Comparison of ENCODE assay signal across 15 cellular contexts in genomic region chrX:153774576-153775292, GRCh38. TPM values are rescaled to one million over a fixed set of nuclear protein-coding genes. Genes with fewer than 3 reads are reported as not detected.
"Had no signal": no experiment of that assay in that cellular context is flagged by ENCODE, and none has a peak within 500 bp of the region (broad histone marks: within the 10 kb centered on the region; RNA-seq: fewer than 3 reads in every experiment).

No MANE protein-coding gene starts in this region.

- H3K4me3 Mint-ChIP-seq: activated CD4-positive, alpha-beta memory T cell treated with anti-CD3 and anti-CD28 coated beads, Interleukin-2, amount 10 ng/mL, durations not matched to agents 7 days and 5 days; activated T-helper 1 cell treated with anti-CD3 and anti-CD28 coated beads, Interleukin-12 subunit alpha, Interleukin-12 subunit beta, Interleukin-2, Interleukin-4 antibody, amounts not matched to agents 30 ng/mL and 10 ng/mL and 1 ng/mL, durations not matched to agents 14 hours and 24 hours and 36 hours; brain; T-cell had no signal

- H3K27me3 Mint-ChIP-seq: brain, progenitor cell of endocrine pancreas had no signal

- DNase-seq: activated CD4-positive, alpha-beta memory T cell treated with anti-CD3 and anti-CD28 coated beads, Interleukin-2, amount 10 ng/mL, durations not matched to agents 7 days and 5 days; activated CD4-positive, alpha-beta T cell treated with anti-CD3 and anti-CD28 coated beads for 1 hour; activated CD8-positive, alpha-beta memory T cell treated with anti-CD3 and anti-CD28 coated beads, Interleukin-2, amount 50 U/mL, for 48 hours; amniotic stem cell; stimulated activated CD4-positive, alpha-beta T cell treated with anti-CD3 and anti-CD28 coated beads, Interleukin-12 subunit alpha, Interleukin-12 subunit beta, amount 100 ng/mL, for 4 hours; stimulated activated naive CD4-positive, alpha-beta T cell; T1000; trophoblast cell had no signal

- ATAC-seq: esophagus mucosa, sciatic nerve, T-cell had no signal

- H3K9me3 ChIP-seq: neutrophil had no signal

- H3K36me3 Mint-ChIP-seq: T-cell had no signal

- H3K27ac ChIP-seq: neutrophil had no signal

- H3K9me3 Mint-ChIP-seq: activated CD4-positive, alpha-beta memory T cell treated with anti-CD3 and anti-CD28 coated beads, Interleukin-2, amount 10 ng/mL, durations not matched to agents 7 days and 5 days; activated T-helper 1 cell treated with anti-CD3 and anti-CD28 coated beads, Interleukin-12 subunit alpha, Interleukin-12 subunit beta, Interleukin-2, Interleukin-4 antibody, amounts not matched to agents 30 ng/mL and 10 ng/mL and 1 ng/mL, durations not matched to agents 14 hours and 24 hours and 36 hours; T-cell had no signal

- H3K36me3 ChIP-seq: neutrophil had no signal

- H3K27ac Mint-ChIP-seq: activated CD4-positive, alpha-beta memory T cell treated with anti-CD3 and anti-CD28 coated beads, Interleukin-2, amount 10 ng/mL, durations not matched to agents 7 days and 5 days; activated T-helper 1 cell treated with anti-CD3 and anti-CD28 coated beads, Interleukin-12 subunit alpha, Interleukin-12 subunit beta, Interleukin-2, Interleukin-4 antibody, amounts not matched to agents 30 ng/mL and 10 ng/mL and 1 ng/mL, durations not matched to agents 14 hours and 24 hours and 36 hours; brain; progenitor cell of endocrine pancreas; T-cell had no signal

RNA-seq across cellular contexts. Expression of gene SRPK3, which starts 6.1 kb away (rescaled TPM):
- total RNA-seq: activated CD4-positive, alpha-beta memory T cell treated with anti-CD3 and anti-CD28 coated beads, Interleukin-2, amount 10 ng/mL, durations not matched to agents 7 days and 5 days; activated T-helper 1 cell treated with anti-CD3 and anti-CD28 coated beads, Interleukin-12 subunit alpha, Interleukin-12 subunit beta, Interleukin-2, Interleukin-4 antibody, amounts not matched to agents 30 ng/mL and 10 ng/mL and 1 ng/mL, durations not matched to agents 14 hours and 24 hours and 36 hours; progenitor cell of endocrine pancreas; T-cell had no signal
